ENCODE assay signal across 20 cellular contexts in genomic region chr11:19763315-19763714, GRCh38.
"Had no signal": no experiment of that assay in that cellular context is flagged by ENCODE, and none has a peak within 500 bp of the region (broad histone marks: within the 10 kb centered on the region; RNA-seq: fewer than 3 reads in every experiment).

No MANE protein-coding gene starts in this region.

- H3K4me2 ChIP-seq: hepatocyte had no signal

- H3K4me1 Mint-ChIP-seq: activated T-helper 17 cell treated with anti-CD3 and anti-CD28 coated beads, Interleukin-2, amount 50 U/mL, for 72 hours; stimulated activated memory B cell treated with anti-CD40 and anti-IgM and Interleukin-4, amounts not matched to agents 10 μg/mL and 1 μg/mL and 100 μg/mL, for 72 hours had no signal

- H3K36me3 ChIP-seq: left ventricle myocardium inferior, neutrophil, right lobe of liver, vagina had no signal

- H3K79me2 ChIP-seq: hepatocyte, parathyroid adenoma had no signal

- H3K27ac ChIP-seq: hepatocyte, left ventricle myocardium inferior, neutrophil, parathyroid adenoma, right lobe of liver, skin epidermis, vagina had no signal

- H3K27ac Mint-ChIP-seq: activated naive CD4-positive, alpha-beta T cell treated with anti-CD3 and anti-CD28 coated beads, Interleukin-2, amount 50 U/mL, for 72 hours; activated T-helper 17 cell treated with anti-CD3 and anti-CD28 coated beads, Interleukin-2, amount 50 U/mL, for 72 hours; nephron; stimulated activated memory B cell treated with anti-CD40 and anti-IgM and Interleukin-4, amounts not matched to agents 10 μg/mL and 1 μg/mL and 100 μg/mL, for 72 hours had no signal

- H3K9me3 Mint-ChIP-seq: activated naive CD4-positive, alpha-beta T cell treated with anti-CD3 and anti-CD28 coated beads, Interleukin-2, amount 50 U/mL, for 72 hours; activated T-helper 17 cell treated with anti-CD3 and anti-CD28 coated beads, Interleukin-2, amount 50 U/mL, for 72 hours; nephron; stimulated activated memory B cell treated with anti-CD40 and anti-IgM and Interleukin-4, amounts not matched to agents 10 μg/mL and 1 μg/mL and 100 μg/mL, for 72 hours had no signal

- H3K9ac ChIP-seq: parathyroid adenoma had no signal

- DNase-seq: activated T-cell treated with anti-CD3 and anti-CD28 coated beads, Interleukin-2, amount 50 U/mL, for 1 hour; effector memory CD4-positive, alpha-beta T cell; glutamatergic neuron; kidney glomerular epithelial cell; left ventricle myocardium inferior; right lobe of liver; stimulated activated CD4-positive, alpha-beta T cell treated with anti-CD3 and anti-CD28 coated beads, Interleukin-2, amount 100 ng/mL, for 24 hours; T-helper 1 cell had no signal

- H3K9me3 ChIP-seq: ascending aorta, left ventricle myocardium inferior, neutrophil, right lobe of liver, vagina had no signal

- H3K4me3 Mint-ChIP-seq: activated T-helper 17 cell treated with anti-CD3 and anti-CD28 coated beads, Interleukin-2, amount 50 U/mL, for 72 hours; nephron; stimulated activated memory B cell treated with anti-CD40 and anti-IgM and Interleukin-4, amounts not matched to agents 10 μg/mL and 1 μg/mL and 100 μg/mL, for 72 hours had no signal

- H3K4me1 ChIP-seq: parathyroid adenoma, right lobe of liver had no signal

- H3K36me3 Mint-ChIP-seq: activated naive CD4-positive, alpha-beta T cell treated with anti-CD3 and anti-CD28 coated beads, Interleukin-2, amount 50 U/mL, for 72 hours; stimulated activated memory B cell treated with anti-CD40 and anti-IgM and Interleukin-4, amounts not matched to agents 10 μg/mL and 1 μg/mL and 100 μg/mL, for 72 hours had no signal

- H3K4me3 ChIP-seq: ascending aorta, hepatocyte, left ventricle myocardium inferior, right lobe of liver, skin epidermis, vagina had no signal

- FAIRE-seq: frontal cortex had no signal

- ATAC-seq: activated naive CD4-positive, alpha-beta T cell treated with anti-CD3 and anti-CD28 coated beads, Interleukin-2, amount 50 U/mL, for 72 hours; activated T-helper 17 cell treated with anti-CD3 and anti-CD28 coated beads, Interleukin-2, amount 50 U/mL, for 72 hours; esophagus mucosa; right lobe of liver; stimulated activated memory B cell treated with anti-CD40 and anti-IgM and Interleukin-4, amounts not matched to agents 10 μg/mL and 1 μg/mL and 100 μg/mL, for 72 hours had no signal

- H3K27me3 ChIP-seq: ascending aorta, hepatocyte, right lobe of liver, vagina had no signal

- H2AFZ ChIP-seq: hepatocyte, parathyroid adenoma had no signal
